8 cellular contexts compared by ENCODE assay signal in the genomic region with DNA sequence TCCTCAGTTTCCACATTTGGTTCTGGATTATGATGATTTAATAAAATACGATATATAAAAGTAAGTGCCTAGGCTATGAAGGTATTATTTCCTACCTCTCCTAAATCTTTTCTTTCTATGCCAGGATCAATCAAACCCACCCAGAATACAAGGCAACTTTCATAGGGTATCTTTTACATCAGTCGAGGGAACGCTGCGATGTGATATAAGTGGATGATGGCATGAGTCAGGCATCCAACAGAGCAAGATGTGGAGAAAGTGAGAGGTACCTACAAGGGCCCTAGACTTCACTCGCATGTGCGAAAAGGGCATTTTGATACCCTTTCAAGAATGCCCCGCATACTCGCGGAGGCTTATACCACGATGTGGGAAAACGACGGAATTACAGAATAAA. TPM values are rescaled to one million over a fixed set of nuclear protein-coding genes. Genes with fewer than 3 reads are reported as not detected.
A peak's percentile ranks its signal among the peaks of the same experiment; 100 is the strongest.
DNase-seq lines count a peak whose midpoint lies in the region; ATAC-seq and TF ChIP-seq lines count a peak whose summit lies in the region.

No MANE protein-coding gene starts in this region.

- H3K36me3 ChIP-seq in A673 (ENCODE audit: insufficient read depth, low read length, poor library complexity, severe bottlenecking) (no peaks in the 10 kb centered on the region), lung (ENCODE audit: control insufficient read depth in 2 of 2, insufficient read depth in 2 of 2, low read length in 2 of 2) (no peaks in the 10 kb centered on the region), upper lobe of right lung (no peaks in the 10 kb centered on the region)

- no peak for TF ChIP-seq CTCF in A673 (conservative IDR thresholded peaks at IDR 0.05; ENCODE audit: low read depth, low read length)
- TF ChIP-seq CTCF in HFFc6 (IDR thresholded peaks at IDR 0.05), result no peak
- no peak for TF ChIP-seq CTCF in astrocyte of the cerebellum (IDR thresholded peaks at IDR 0.05; ENCODE audit: low read depth, low read length, missing control alignments)
- TF ChIP-seq CTCF in lung (IDR thresholded peaks at IDR 0.05; ENCODE audit: control extremely low read depth, extremely low read depth), result no peak
- no peak for TF ChIP-seq CTCF in upper lobe of right lung (IDR thresholded peaks at IDR 0.05)

- H3K4me3 Mint-ChIP-seq in HFFc6, result peak overlapping the region; percentile 92

- intact Hi-C loops in A673 (cut with micrococcal nuclease; ENCODE audit: unreplicated experiment), result no loop called here
- intact Hi-C loops in upper lobe of right lung (cut with DNase I), result no loop called here

- H3K4me1 Mint-ChIP-seq in HFFc6 (ENCODE audit: low read depth), result peaks cover 31% of the 10 kb centered on the region

- peak overlapping the region; percentile 68; the same call in 1 of the 2 replicates for H3K27ac Mint-ChIP-seq in HFFc6

- no TSS peak for BruUV-seq in A673 (replicated peaks; lab: Mats Ljungman, UMichigan)

- DNase-seq in A673 (ENCODE audit: low spot score) (peak; percentile 56), HFFc6 (no peak), astrocyte of the cerebellum (ENCODE audit: low read depth) (no peak), lung (ENCODE audit: low spot score) (peak; percentile 31), upper lobe of right lung (no peak), SW480 (ENCODE audit: low spot score) (no peak), HK-2 (ENCODE audit: unreplicated experiment) (no peak), DMS 273 (lab: John Stamatoyannopoulos, UW; ENCODE audit: unreplicated experiment) (no peak)

- H3K4me3 ChIP-seq in A673 (ENCODE audit: low read depth, low read length, poor library complexity, severe bottlenecking), result peak overlapping the region; percentile 62
- H3K4me3 ChIP-seq in astrocyte of the cerebellum (ENCODE audit: low read depth, low read length), result peak overlapping the region; percentile 75
- peak overlapping the region; percentile 62 for H3K4me3 ChIP-seq in lung
- H3K4me3 ChIP-seq in upper lobe of right lung, result peak overlapping the region; percentile 73

- POLR2A ChIA-PET in A673 (lab: Charles Lee; ENCODE audit: low non-redundant PET), result no interaction called here

- ATAC-seq in lung (ENCODE audit: insufficient read depth, low FRiP score) (peak; percentile 36), upper lobe of right lung (peak; percentile 51)

- peaks cover 27% of the 10 kb centered on the region for H3K4me1 ChIP-seq in A673 (ENCODE audit: insufficient read depth, low read length, poor library complexity, severe bottlenecking)
- H3K4me1 ChIP-seq in lung (ENCODE audit: control insufficient read depth in 2 of 2, insufficient read depth in 2 of 2, low read length in 2 of 2), result peaks cover 0 to 2% of the 10 kb centered on the region in 2 donors
- H3K4me1 ChIP-seq in upper lobe of right lung, result no peaks in the 10 kb centered on the region

- H3K27ac ChIP-seq in A673 (ENCODE audit: low read depth, low read length, poor library complexity, severe bottlenecking) (no peak overlapping the region), lung (ENCODE audit: low read depth in 1 of 2, low read length in 1 of 2) (peak overlapping the region in 1 of 2 donors; percentile 69), upper lobe of right lung (peak overlapping the region; percentile 80)

- no peaks in the 10 kb centered on the region for H3K27me3 Mint-ChIP-seq in HFFc6 (ENCODE audit: insufficient read depth)

- H3K9me3 Mint-ChIP-seq in HFFc6, result no peaks in the 10 kb centered on the region

- H3K27me3 ChIP-seq in A673 (replicated peaks; ENCODE audit: insufficient read depth, low read depth, low read length, poor library complexity), result no peaks in the 10 kb centered on the region
- no peaks in the 10 kb centered on the region for H3K27me3 ChIP-seq in lung (ENCODE audit: control insufficient read depth, insufficient read depth)
- H3K27me3 ChIP-seq in upper lobe of right lung, result no peaks in the 10 kb centered on the region

- no peaks in the 10 kb centered on the region for H3K36me3 Mint-ChIP-seq in HFFc6 (ENCODE audit: low read depth)

- CTCF ChIA-PET in A673 (lab: Charles Lee), result no interaction called here

- in situ Hi-C loops in astrocyte of the cerebellum (cut with HindIII; ENCODE audit: low sequenced_read_pairs), result no loop called here

- 20 to 27% methylated on average over 12 of the region's 12 CpGs for WGBS in lung, 2 donors

- H3K9me3 ChIP-seq in A673 (ENCODE audit: low read depth, low read length, poor library complexity, severe bottlenecking) (no peaks in the 10 kb centered on the region), lung (ENCODE audit: control insufficient read depth in 2 of 2, insufficient read depth in 1 of 2, low read length in 1 of 2) (no peaks in the 10 kb centered on the region), upper lobe of right lung (no peaks in the 10 kb centered on the region)

RNA-seq across cellular contexts. Expression of a gene that starts 0.7 kb away (rescaled TPM):
- 29.9 and 34.2 TPM in 2 replicates for total RNA-seq in A673 (2021)
- total RNA-seq in HFFc6 (2021; fragmentation: NEBNext Ultra II Directional; extraction: Animal tissue kit (Norgen Biotek cat#: 25700)), result 1 to 10 TPM; 5.1 to 8.4 (median 7.5) TPM
- 10 to 100 TPM; 11.8 to 13.8 TPM for total RNA-seq in lung
- 1 to 10 TPM; 1.4 to 6.4 TPM for polyA plus RNA-seq in lung
- total RNA-seq in upper lobe of right lung, result 16.2 TPM

Comparison
In these comparisons a context has a peak if more than half of its experiments do, and no peak if none do; other contexts are left out.
1. DNase-seq: peak in A673 (single experiment) and lung (single experiment); none in HFFc6 (single experiment), astrocyte of the cerebellum (single experiment), upper lobe of right lung (single experiment), SW480 (single experiment), HK-2 (single experiment) and DMS 273 (single experiment).
2. Peak in every context shown above with its lines, with median percentiles within 50 percentile points of each other: H3K4me3 ChIP-seq.